8 cellular contexts compared by ENCODE assay signal in genomic region chr17:42833771-42834422, GRCh38. TPM values are rescaled to one million over a fixed set of nuclear protein-coding genes. Genes with fewer than 3 reads are reported as not detected.
DNase-seq lines count a peak whose midpoint lies in the region; ATAC-seq, FAIRE-seq and TF ChIP-seq lines count a peak whose summit lies in the region.

No MANE protein-coding gene starts in this region.

- H3K9ac ChIP-seq in kidney (ENCODE audit: low read length in 2 of 2): peak overlapping the region; percentile 71 to 95

- peak overlapping the region; percentile 91 for H3K27ac ChIP-seq in C4-2B
- peak overlapping the region; percentile 74 to 86 for H3K27ac ChIP-seq in kidney (ENCODE audit: low read depth in 2 of 2, low read length in 2 of 2)
- peak overlapping the region; percentile 67 for H3K27ac ChIP-seq in substantia nigra (ENCODE audit: low read depth, low read length, poor library complexity, severe bottlenecking)

- H3K36me3 ChIP-seq in kidney (ENCODE audit: control insufficient read depth in 1 of 2, insufficient read depth in 2 of 2, low read length in 2 of 2): peaks cover 17 to 20% of the 10 kb centered on the region in 2 donors

- intact Hi-C loops in kidney (cut with DNase I): no loop called here

- H3K4me3 Mint-ChIP-seq in activated naive CD8-positive, alpha-beta T cell treated with anti-CD3 and anti-CD28 coated beads, Interleukin-2, amount 50 U/mL, for 24 hours: peak overlapping the region; percentile 96

- ATAC-seq in HG02870 (IDR thresholded peaks at IDR 0.05; ENCODE audit: unreplicated experiment): peak; percentile 17
- ATAC-seq in activated naive CD8-positive, alpha-beta T cell treated with anti-CD3 and anti-CD28 coated beads, Interleukin-2, amount 50 U/mL, for 24 hours: no peak

- no peaks in the 10 kb centered on the region for H3K9me3 ChIP-seq in kidney (ENCODE audit: control insufficient read depth in 1 of 2, low read length in 2 of 2)

- DNase-seq in activated naive CD8-positive, alpha-beta T cell treated with anti-CD3 and anti-CD28 coated beads, Interleukin-2, amount 50 U/mL, for 24 hours: peak; percentile 16
- DNase-seq in kidney (peak; percentile 77), substantia nigra (lab: John Stamatoyannopoulos, UW) (peak in 3 of 49 donors; percentile 28 to 44 (median 35)), OCI-M2 (lab: John Stamatoyannopoulos, UW; ENCODE audit: unreplicated experiment) (no peak), GF-D8 (lab: John Stamatoyannopoulos, UW) (no peak)
- no peak for DNase-seq in activated effector memory CD4-positive, alpha-beta T cell treated with anti-CD3 and anti-CD28 coated beads, Interleukin-2, amount 50 U/mL, for 16 hours

- H3K4me1 Mint-ChIP-seq in activated naive CD8-positive, alpha-beta T cell treated with anti-CD3 and anti-CD28 coated beads, Interleukin-2, amount 50 U/mL, for 24 hours: peaks cover 31% of the 10 kb centered on the region

- H3K9me3 Mint-ChIP-seq in activated naive CD8-positive, alpha-beta T cell treated with anti-CD3 and anti-CD28 coated beads, Interleukin-2, amount 50 U/mL, for 24 hours: no peaks in the 10 kb centered on the region

- TF ChIP-seq CTCF in C4-2B (conservative IDR thresholded peaks at IDR 0.05) (no peak), kidney (IDR thresholded peaks at IDR 0.05; ENCODE audit: borderline replicate concordance, extremely low read depth, insufficient read depth) (no peak)

- H3K27ac Mint-ChIP-seq in activated naive CD8-positive, alpha-beta T cell treated with anti-CD3 and anti-CD28 coated beads, Interleukin-2, amount 50 U/mL, for 24 hours: peak overlapping the region; percentile 99

- H3K27me3 Mint-ChIP-seq in activated naive CD8-positive, alpha-beta T cell treated with anti-CD3 and anti-CD28 coated beads, Interleukin-2, amount 50 U/mL, for 24 hours: no peaks in the 10 kb centered on the region

- H3K4me1 ChIP-seq in kidney (ENCODE audit: control insufficient read depth in 1 of 2, insufficient read depth in 1 of 2, low read depth in 1 of 2, low read length in 2 of 2): peaks cover 5 to 9% of the 10 kb centered on the region in 2 donors

- peak overlapping the region; percentile 82 to 92 for H3K4me3 ChIP-seq in kidney (ENCODE audit: low read length in 2 of 2)

- H3K36me3 Mint-ChIP-seq in activated naive CD8-positive, alpha-beta T cell treated with anti-CD3 and anti-CD28 coated beads, Interleukin-2, amount 50 U/mL, for 24 hours (ENCODE audit: low read depth): peaks cover 39% of the 10 kb centered on the region

- no peak for FAIRE-seq in kidney (lab: Jason Lieb, UNC)

RNA-seq across cellular contexts. Expression of gene PSME3, which starts 0.7 kb away (rescaled TPM):
- total RNA-seq in kidney: 115 TPM
- polyA plus RNA-seq in kidney (ENCODE audit: insufficient read depth, low read depth, low replicate concordance): 60.3 TPM

RNA-seq across cellular contexts. Expression of gene BECN1, which starts 9.8 kb away (rescaled TPM):
- total RNA-seq in kidney: 95.1 TPM
- polyA plus RNA-seq in kidney (ENCODE audit: insufficient read depth, low read depth, low replicate concordance): 65.9 TPM

RNA-seq across cellular contexts. Expression of gene AOC2, which starts 10.5 kb away (rescaled TPM):
- 1.2 TPM for total RNA-seq in kidney
- polyA plus RNA-seq in kidney (ENCODE audit: insufficient read depth, low read depth, low replicate concordance): 0.58 TPM

RNA-seq across cellular contexts. Expression of gene AOC3, which starts 17.1 kb away (rescaled TPM):
- 40.6 TPM for total RNA-seq in kidney
- polyA plus RNA-seq in kidney (ENCODE audit: insufficient read depth, low read depth, low replicate concordance): 15.1 TPM

RNA-seq across cellular contexts. Expression of gene CNTD1, which starts 35.2 kb away (rescaled TPM):
- 0.60 TPM for total RNA-seq in kidney
- polyA plus RNA-seq in kidney (ENCODE audit: insufficient read depth, low read depth, low replicate concordance): 0.95 TPM

Comparison
In these comparisons a context has a peak if more than half of its experiments do, and no peak if none do; other contexts are left out.
1. DNase-seq: peak in activated naive CD8-positive, alpha-beta T cell treated with anti-CD3 and anti-CD28 coated beads, Interleukin-2, amount 50 U/mL, for 24 hours (single experiment) and kidney (single experiment); none in OCI-M2 (single experiment), activated effector memory CD4-positive, alpha-beta T cell treated with anti-CD3 and anti-CD28 coated beads, Interleukin-2, amount 50 U/mL, for 16 hours (single experiment) and GF-D8 (single experiment).
2. Peak in every context shown above with its lines, with median percentiles within 50 percentile points of each other: H3K27ac ChIP-seq.